8 cellular contexts compared by ENCODE assay signal in the genomic region with DNA sequence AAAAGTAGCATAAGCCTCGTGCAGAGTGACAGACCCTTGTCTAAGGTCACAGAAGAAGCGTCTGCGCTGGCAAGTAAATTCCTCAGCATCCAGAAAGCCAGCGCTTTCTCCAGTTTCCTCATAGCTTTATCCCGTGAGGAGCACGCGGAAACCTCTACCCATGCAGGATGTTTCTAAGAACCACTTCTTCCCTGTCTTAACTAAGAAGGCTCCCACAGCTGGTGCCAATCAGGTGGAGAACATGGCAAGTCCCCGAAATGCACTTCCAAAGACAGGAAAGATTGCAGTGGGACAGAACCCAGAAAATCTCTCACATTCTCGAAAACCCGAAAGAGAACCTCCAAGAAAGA. TPM values are rescaled to one million over a fixed set of nuclear protein-coding genes. Genes with fewer than 3 reads are reported as not detected.
A peak's percentile ranks its signal among the peaks of the same experiment; 100 is the strongest.
DNase-seq lines count a peak whose midpoint lies in the region; ATAC-seq lines count a peak whose summit lies in the region.

No MANE protein-coding gene starts in this region.

- DNase-seq in NCI-H2227 (lab: John Stamatoyannopoulos, UW; ENCODE audit: unreplicated experiment) (peak; percentile 56), NCI-H2227 treated with DMSO at 0.1 percent for 48 hours (lab: John Stamatoyannopoulos, UW) (no peak), MG63 (no peak), fibroblast of gingiva (ENCODE audit: low read depth) (peak; percentile 53), NCI-H446 treated with DMSO at 0.1 percent for 48 hours (lab: John Stamatoyannopoulos, UW) (no peak), left lobe of liver (ENCODE audit: low spot score) (no peak), GOT3 (lab: John Stamatoyannopoulos, UW) (no peak)

- H3K27me3 ChIP-seq in MG63 (no peaks in the 10 kb centered on the region), skeletal muscle satellite cell (ENCODE audit: control insufficient read depth, insufficient read depth, low read length) (no peaks in the 10 kb centered on the region)

- H3K36me3 ChIP-seq in MG63 (peaks cover 25% of the 10 kb centered on the region), skeletal muscle satellite cell (ENCODE audit: insufficient read depth, low read length) (peaks cover 24% of the 10 kb centered on the region)

- H3K4me2 ChIP-seq in skeletal muscle satellite cell (ENCODE audit: low read length): peak overlapping the region; percentile 94

- H3K4me1 ChIP-seq in skeletal muscle satellite cell (ENCODE audit: control insufficient read depth, insufficient read depth, low read length): peaks cover 12% of the 10 kb centered on the region

- no peaks in the 10 kb centered on the region for H3K9me3 ChIP-seq in MG63
- H3K9me3 ChIP-seq in skeletal muscle satellite cell (replicated peaks; ENCODE audit: low read length): no peaks in the 10 kb centered on the region

- H3K4me3 ChIP-seq in MG63 (peak overlapping the region; percentile 91), skeletal muscle satellite cell (ENCODE audit: low read length) (peak overlapping the region; percentile 94)

- H3K9ac ChIP-seq in skeletal muscle satellite cell (ENCODE audit: low read depth, low read length): peak overlapping the region; percentile 94

- ATAC-seq in left lobe of liver: no peak

RNA-seq across cellular contexts. Expression of a gene that starts 1.0 kb away (rescaled TPM):
- total RNA-seq in MG63 (2014; rRNA removed; shearing (Covaris generic); ENCODE audit: low replicate concordance): 1.3 and 15.2 TPM in 2 replicates
- total RNA-seq in skeletal muscle satellite cell (2012; rRNA removed): 4.8 and 5.0 TPM in 2 replicates
- total RNA-seq in left lobe of liver: 16.7 TPM

RNA-seq across cellular contexts. Expression of a gene that starts 52.7 kb away (rescaled TPM):
- 96.6 and 98.8 TPM in 2 replicates for total RNA-seq in MG63 (2014; rRNA removed; shearing (Covaris generic); ENCODE audit: low replicate concordance)
- 130 and 155 TPM in 2 replicates for total RNA-seq in skeletal muscle satellite cell (2012; rRNA removed)
- 112 TPM for total RNA-seq in left lobe of liver

Comparison
In these comparisons a context has a peak if more than half of its experiments do, and no peak if none do; other contexts are left out.
1. DNase-seq: peak in NCI-H2227 (single experiment) and fibroblast of gingiva (single experiment); none in NCI-H2227 treated with DMSO at 0.1 percent for 48 hours (single experiment), MG63 (single experiment), NCI-H446 treated with DMSO at 0.1 percent for 48 hours (single experiment), left lobe of liver (single experiment) and GOT3 (single experiment).